9 cellular contexts compared by ENCODE assay signal in genomic region chr1:101438359-101438758, GRCh38.
A peak's percentile ranks its signal among the peaks of the same experiment; 100 is the strongest.
DNase-seq lines count a peak whose midpoint lies in the region; ATAC-seq and TF ChIP-seq lines count a peak whose summit lies in the region.
"Had no signal": no experiment of that assay in that cellular context is flagged by ENCODE, and none has a peak within 500 bp of the region (broad histone marks: within the 10 kb centered on the region; RNA-seq: fewer than 3 reads in every experiment).

No MANE protein-coding gene starts in this region.

- H3K9me3 Mint-ChIP-seq in type B pancreatic cell, result no peaks in the 10 kb centered on the region
- H3K9me3 Mint-ChIP-seq: activated naive CD8-positive, alpha-beta T cell treated with anti-CD3 and anti-CD28 coated beads, Interleukin-2, amount 10 ng/mL, durations not matched to agents 7 days and 5 days had no signal

- ATAC-seq in GM18868 (IDR thresholded peaks at IDR 0.05; ENCODE audit: unreplicated experiment) (peak; percentile 57), HG03095 (IDR thresholded peaks at IDR 0.05; ENCODE audit: unreplicated experiment) (peak; percentile 49)

- H3K36me3 Mint-ChIP-seq in type B pancreatic cell, result no peaks in the 10 kb centered on the region
- H3K36me3 Mint-ChIP-seq: activated naive CD8-positive, alpha-beta T cell treated with anti-CD3 and anti-CD28 coated beads, Interleukin-2, amount 10 ng/mL, durations not matched to agents 7 days and 5 days had no signal

- peaks cover 4% of the 10 kb centered on the region for H3K27me3 Mint-ChIP-seq in type B pancreatic cell

- H3K4me1 Mint-ChIP-seq in type B pancreatic cell (ENCODE audit: unreplicated experiment), result peaks cover 13% of the 10 kb centered on the region

- TF ChIP-seq CTCF in type B pancreatic cell (conservative IDR thresholded peaks at IDR 0.05), result peak; percentile 51

- H3K4me3 Mint-ChIP-seq in type B pancreatic cell, result no peak overlapping the region
- H3K4me3 Mint-ChIP-seq: activated naive CD8-positive, alpha-beta T cell treated with anti-CD3 and anti-CD28 coated beads, Interleukin-2, amount 10 ng/mL, durations not matched to agents 7 days and 5 days had no signal

- no peak overlapping the region for H3K27ac Mint-ChIP-seq in type B pancreatic cell
- H3K27ac Mint-ChIP-seq: activated naive CD8-positive, alpha-beta T cell treated with anti-CD3 and anti-CD28 coated beads, Interleukin-2, amount 10 ng/mL, durations not matched to agents 7 days and 5 days had no signal

- in situ Hi-C loops in ACHN (cut with HindIII; ENCODE audit: low pct_ligation_motif_present, low pct_unique_long_range_greater_than_20kb, low sequenced_read_pairs), result no loop called here

- DNase-seq in ACHN (peak; percentile 10), astrocyte of the hippocampus (ENCODE audit: low read depth, low spot score) (peak; percentile 12), type B pancreatic cell (ENCODE audit: extremely low spot score, unreplicated experiment) (no peak), medulla oblongata (ENCODE audit: extremely low spot score) (no peak), SHP77 treated with DMSO at 0.1 percent for 48 hours (lab: John Stamatoyannopoulos, UW) (no peak)
- no peak for DNase-seq in activated CD8-positive, alpha-beta memory T cell treated with anti-CD3 and anti-CD28 coated beads, Interleukin-2, amount 50 U/mL, for 48 hours
- DNase-seq: activated naive CD8-positive, alpha-beta T cell treated with anti-CD3 and anti-CD28 coated beads, Interleukin-2, amount 10 ng/mL, durations not matched to agents 7 days and 5 days had no signal

Comparison
In these comparisons a context has a peak if more than half of its experiments do, and no peak if none do; other contexts are left out.
1. DNase-seq: peak in ACHN (single experiment) and astrocyte of the hippocampus (single experiment); none in type B pancreatic cell (single experiment), medulla oblongata (single experiment), activated CD8-positive, alpha-beta memory T cell treated with anti-CD3 and anti-CD28 coated beads, Interleukin-2, amount 50 U/mL, for 48 hours (single experiment) and SHP77 treated with DMSO at 0.1 percent for 48 hours (single experiment).